ENCODE assay signal across 13 cellular contexts in genomic region chr3:71258526-71258925, GRCh38.
DNase-seq lines count a peak whose midpoint lies in the region; FAIRE-seq and TF ChIP-seq lines count a peak whose summit lies in the region.
"Had no signal": no experiment of that assay in that cellular context is flagged by ENCODE, and none has a peak within 500 bp of the region (broad histone marks: within the 10 kb centered on the region; RNA-seq: fewer than 3 reads in every experiment).

No MANE protein-coding gene starts in this region.

- H3K27ac ChIP-seq in OCI-LY3 (ENCODE audit: low read length), result peak overlapping the region; percentile 24; the same call in 1 of the 2 replicates
- no peak overlapping the region for H3K27ac ChIP-seq in H1 (ENCODE audit: low read depth, low read length)
- H3K27ac ChIP-seq in caudate nucleus (ENCODE audit: low read depth, low read length), result no peak overlapping the region
- H3K27ac ChIP-seq: cardiac muscle cell had no signal

- H3K14ac ChIP-seq in H1 (ENCODE audit: insufficient read length), result no peak overlapping the region

- peak overlapping the region; percentile 51; the same call in 1 of the 2 replicates for H3K18ac ChIP-seq in H1 (ENCODE audit: extremely low read depth, low read length)

- TF ChIP-seq EP300 in H1 (IDR thresholded peaks at IDR 0.05; ENCODE audit: borderline replicate concordance in 1 of 2, low read depth in 2 of 2, low read length in 2 of 2), result no peak

- no peaks in the 10 kb centered on the region for H3K36me3 ChIP-seq in OCI-LY3 (replicated peaks; ENCODE audit: low read depth, low read length)
- 0 out of 8 replicates have a peak, but pooled peaks cover 0 to 3% (median 0%) of the 10 kb centered on the region in 4 experiments for H3K36me3 ChIP-seq in H1 (ENCODE audit: control insufficient read depth in 2 of 4, insufficient read depth in 4 of 4, low read length in 3 of 4)
- H3K36me3 ChIP-seq: cardiac muscle cell, heart right ventricle had no signal

- no peaks in the 10 kb centered on the region for H3K27me3 ChIP-seq in OCI-LY3 (ENCODE audit: low read depth, low read length)
- no peaks in the 10 kb centered on the region for H3K27me3 ChIP-seq in H1 (replicated peaks in 1 of 4; ENCODE audit: control insufficient read depth in 3 of 4, extremely low read depth in 1 of 4, insufficient read depth in 3 of 4, low read length in 3 of 4)
- H3K27me3 ChIP-seq: cardiac muscle cell, heart right ventricle had no signal

- FAIRE-seq in H1 (lab: Jason Lieb, UNC), result no peak

- peak overlapping the region; percentile 32; the same call in 1 of the 2 replicates for H2AK5ac ChIP-seq in H1 (ENCODE audit: low read depth, low read length)

- H3K23ac ChIP-seq in H1 (ENCODE audit: insufficient read length), result no peak overlapping the region

- no peak overlapping the region for H2BK20ac ChIP-seq in H1 (ENCODE audit: low read length)

- H3K9me3 ChIP-seq in OCI-LY3 (ENCODE audit: insufficient read depth, low read length), result no peaks in the 10 kb centered on the region
- no peaks in the 10 kb centered on the region for H3K9me3 ChIP-seq in H1 (ENCODE audit: insufficient read depth in 2 of 2, low read depth in 1 of 2, low read length in 1 of 2)
- H3K9me3 ChIP-seq: heart right ventricle had no signal

- no peaks in the 10 kb centered on the region; the same call in 1 of the 2 replicates for H3K79me1 ChIP-seq in H1 (ENCODE audit: low read depth, low read length)

- no peak for TF ChIP-seq RAD21 in H1 (IDR thresholded peaks at IDR 0.05 in 1 of 2, conservative IDR thresholded peaks at IDR 0.05 in 1 of 2; ENCODE audit: low read depth in 2 of 2, low read length in 2 of 2)

- no peak overlapping the region for H4K91ac ChIP-seq in H1 (replicated peaks; ENCODE audit: insufficient read length, low read length)

- H3K4me3 ChIP-seq in OCI-LY3 (ENCODE audit: low read length) (no peak overlapping the region), H1 (ENCODE audit: extremely low read depth in 1 of 4, insufficient read depth in 2 of 4, low read depth in 3 of 4, low read length in 4 of 4) (no peak overlapping the region)
- H3K4me3 ChIP-seq: cardiac muscle cell, heart right ventricle had no signal

- H3K9ac ChIP-seq in OCI-LY3 (ENCODE audit: low read length) (no peak overlapping the region), H1 (replicated peaks in 1 of 4; ENCODE audit: extremely low read depth in 1 of 4, low read depth in 3 of 4, low read length in 3 of 4) (no peak overlapping the region)

- H3K4me1 ChIP-seq in OCI-LY3 (ENCODE audit: low read length) (peaks cover 65% of the 10 kb centered on the region), H1 (replicated peaks in 1 of 4; ENCODE audit: control insufficient read depth in 3 of 4, insufficient read depth in 4 of 4, low read length in 3 of 4) (peaks cover 1 to 15% (median 6%) of the 10 kb centered on the region in 4 experiments; a peak in 4 of 7 replicates)

- DNase-seq in EH (ENCODE audit: low read depth) (peak; percentile 61), H1 (ENCODE audit: low read depth in 1 of 2, low spot score in 2 of 2) (no peak), pulmonary artery endothelial cell (ENCODE audit: low read depth, low spot score) (peak; percentile 36), MV-4-11 (lab: John Stamatoyannopoulos, UW) (no peak), NCI-H2029 treated with DMSO at 0.1 percent for 48 hours (lab: John Stamatoyannopoulos, UW) (no peak), caudate nucleus (lab: John Stamatoyannopoulos, UW) (no peak)
- DNase-seq: activated CD4-positive, alpha-beta T cell treated with anti-CD3 and anti-CD28 coated beads, Interleukin-2, amount 10 ng/mL, durations not matched to agents 24 days and 14 days; heart right ventricle; NCI-H1048; NCI-H2227 treated with DMSO at 0.1 percent for 48 hours; substantia nigra had no signal

- CTCF ChIA-PET in H1 (lab: Charles Lee; ENCODE audit: partially characterized antibody), result interaction anchor here (0.6 to 1.4 kb wide), 5 partner anchors 8 to 236 kb away, joined by 3 to 4 read pairs (median 3); no protein-coding TSS in a partner anchor

- POLR2A ChIA-PET in H1 (lab: Charles Lee; ENCODE audit: partially characterized antibody), result interaction anchor here (0.8 to 1.9 kb wide), 3 partner anchors 8 to 16 kb away, joined by 3 to 5 read pairs (median 3); no protein-coding TSS in a partner anchor

- WGBS in H1 (ENCODE audit: extremely low coverage in 1 of 2, insufficient coverage in 1 of 2, insufficient read length in 1 of 2, insufficient replicate concordance in 2 of 2, low coverage in 1 of 2, low lambda C conversion rate in 2 of 2, missing lambda C conversion rate in 1 of 2), 2 experiments, result 91% methylated on average over 3 of the region's 3 CpGs; no CpG with 5 or more reads in 1 of the 2 experiments

- H3K23me2 ChIP-seq in H1 (ENCODE audit: low read depth, low read length), result no peaks in the 10 kb centered on the region; the same call in 1 of the 2 replicates

- no peak overlapping the region for H3K4ac ChIP-seq in H1 (replicated peaks; ENCODE audit: insufficient read length, low read depth, low read length)

- H2BK12ac ChIP-seq in H1 (ENCODE audit: low read depth, low read length), result peak overlapping the region; percentile 80; the same call in 1 of the 2 replicates

- no peak overlapping the region for H4K5ac ChIP-seq in H1 (ENCODE audit: insufficient read length, low read depth, low read length)

- H4K20me1 ChIP-seq in OCI-LY3 (ENCODE audit: insufficient read depth, low read length) (no peaks in the 10 kb centered on the region), H1 (replicated peaks in 1 of 2; ENCODE audit: control insufficient read depth in 1 of 2, insufficient read depth in 2 of 2, low read length in 2 of 2) (no peaks in the 10 kb centered on the region)

- no peak overlapping the region for H2BK120ac ChIP-seq in H1 (replicated peaks; ENCODE audit: low read depth, low read length)

- H2AFZ ChIP-seq in OCI-LY3 (ENCODE audit: low read depth, low read length) (no peak overlapping the region), H1 (ENCODE audit: low read length) (no peak overlapping the region)

- TF ChIP-seq CTCF in OCI-LY3 (IDR thresholded peaks at IDR 0.05; ENCODE audit: low read depth, low read length) (no peak), H1 (IDR thresholded peaks at IDR 0.05; ENCODE audit: control extremely low read depth in 1 of 3, insufficient read depth in 1 of 3, low read depth in 1 of 3, low read length in 3 of 3) (no peak)

- TF ChIP-seq POLR2A in H1 (IDR thresholded peaks at IDR 0.05; ENCODE audit: control extremely low read depth in 1 of 2, low read depth in 2 of 2, low read length in 2 of 2), result no peak

- H3K4me2 ChIP-seq in OCI-LY3 (ENCODE audit: low read length) (no peak overlapping the region), H1 (ENCODE audit: insufficient read depth in 1 of 2, low read depth in 2 of 2, low read length in 2 of 2) (no peak overlapping the region)

- no peak overlapping the region for H4K8ac ChIP-seq in H1 (ENCODE audit: extremely low read depth, insufficient read depth, low read length)

- H3K79me2 ChIP-seq in OCI-LY3 (ENCODE audit: low read length) (no peaks in the 10 kb centered on the region), H1 (ENCODE audit: control insufficient read depth in 1 of 2, insufficient read depth in 2 of 2, low read length in 2 of 2) (no peaks in the 10 kb centered on the region; a peak in 2 of 4 replicates)

- H2BK15ac ChIP-seq in H1 (ENCODE audit: low read length), result no peak overlapping the region

- 0 out of 2 replicates have a peak overlapping the region, but pooled peaks have one; percentile 3 for H2BK5ac ChIP-seq in H1 (ENCODE audit: low read depth, low read length)

- no peak overlapping the region for H3K56ac ChIP-seq in H1 (replicated peaks; ENCODE audit: insufficient read length, low read depth, low read length)

TF ChIP-seq in H1, 55 proteins besides CTCF, POLR2A, EP300 and RAD21:
- TF ChIP-seq EZH2 (IDR thresholded peaks at IDR 0.05; ENCODE audit: low read depth, low read length, severe bottlenecking), result no peak
- no peak for TF ChIP-seq POU5F1 (IDR thresholded peaks at IDR 0.05; ENCODE audit: low read depth, low read length)
- no peak for TF ChIP-seq MAFK (IDR thresholded peaks at IDR 0.05; ENCODE audit: low read depth, low read length)
- TF ChIP-seq GABPA (IDR thresholded peaks at IDR 0.05; ENCODE audit: borderline replicate concordance, insufficient read depth, low read length), result no peak
- TF ChIP-seq RFX5 (IDR thresholded peaks at IDR 0.05; ENCODE audit: borderline replicate concordance, low read depth, low read length), result no peak
- no peak for TF ChIP-seq GTF2F1 (IDR thresholded peaks at IDR 0.05; ENCODE audit: borderline replicate concordance, low read depth, low read length)

Comparison
In these comparisons a context has a peak if more than half of its experiments do, and no peak if none do; other contexts are left out.
1. DNase-seq: peak in EH (single experiment) and pulmonary artery endothelial cell (single experiment); none in H1 (0 of 2), MV-4-11 (single experiment), NCI-H2029 treated with DMSO at 0.1 percent for 48 hours (single experiment) and caudate nucleus (0 of 61).